Comparison of ENCODE assay signal across 1 cellular context in genomic region chr1:201895913-201896807, GRCh38.
A peak's percentile ranks its signal among the peaks of the same experiment; 100 is the strongest.
TF ChIP-seq lines count a peak whose summit lies in the region.

No MANE protein-coding gene starts in this region.

TF ChIP-seq in K562, 482 proteins besides CTCF, POLR2A, EP300 and RAD21 (continued from another document and continues in another):
- TF ChIP-seq STAT5B (CRISPR knock-in tag; IDR thresholded peaks at IDR 0.05) = no peak
- no peak for TF ChIP-seq BRCA1 (IDR thresholded peaks at IDR 0.05)
- no peak for TF ChIP-seq BRCA1 (CRISPR knock-in tag; IDR thresholded peaks at IDR 0.05)
- no peak for TF ChIP-seq ZNF253 (CRISPR knock-in tag; conservative IDR thresholded peaks at IDR 0.05)
- no peak; the same call in 1 of the 2 replicates for TF ChIP-seq NCOR1 (IDR thresholded peaks at IDR 0.05)
- TF ChIP-seq VEZF1 (CRISPR knock-in tag; IDR thresholded peaks at IDR 0.05) = peak; percentile 72
- TF ChIP-seq ZNF431 (CRISPR knock-in tag; IDR thresholded peaks at IDR 0.05) = no peak
- peak; percentile 62 for TF ChIP-seq NFIC (IDR thresholded peaks at IDR 0.05)
- TF ChIP-seq DIDO1 (tag; IDR thresholded peaks at IDR 0.05; ENCODE audit: low read depth) = no peak
- TF ChIP-seq ZNF224 (CRISPR knock-in tag; IDR thresholded peaks at IDR 0.05) = no peak
- no peak for TF ChIP-seq SRSF1 (IDR thresholded peaks at IDR 0.05; ENCODE audit: low read depth, low read length)
- TF ChIP-seq NCOA4 (IDR thresholded peaks at IDR 0.05; ENCODE audit: partially characterized antibody) = no peak
- no peak for TF ChIP-seq ZFX (CRISPR knock-in tag; IDR thresholded peaks at IDR 0.05)
- TF ChIP-seq PML (IDR thresholded peaks at IDR 0.05; ENCODE audit: low read length) = no peak
- TF ChIP-seq ZNF785 (CRISPR knock-in tag; IDR thresholded peaks at IDR 0.05) = no peak
- TF ChIP-seq IRF9 (tag; IDR thresholded peaks at IDR 0.05) = peak; percentile 46; the same call in 1 of the 2 replicates
- peak; percentile 19; the same call in 1 of the 2 replicates for TF ChIP-seq TCF3 (CRISPR knock-in tag; IDR thresholded peaks at IDR 0.05)
- no peak for TF ChIP-seq ILK (tag; IDR thresholded peaks at IDR 0.05; ENCODE audit: borderline replicate concordance, low read depth)
- no peak for TF ChIP-seq THAP12 (CRISPR knock-in tag; IDR thresholded peaks at IDR 0.05)
- no peak for TF ChIP-seq ZNF316 (IDR thresholded peaks at IDR 0.05)
- no peak for TF ChIP-seq ZNF584 (CRISPR knock-in tag; IDR thresholded peaks at IDR 0.05; ENCODE audit: low read depth)
- peak; percentile 99 for TF ChIP-seq DEAF1 (CRISPR knock-in tag; IDR thresholded peaks at IDR 0.05)
- TF ChIP-seq THRB (CRISPR knock-in tag; conservative IDR thresholded peaks at IDR 0.05) = 0 out of 2 replicates have a peak, but pooled peaks have one; percentile 24
- no peak for TF ChIP-seq NFXL1 (CRISPR knock-in tag; IDR thresholded peaks at IDR 0.05)
- TF ChIP-seq BHLHE40 (IDR thresholded peaks at IDR 0.05; ENCODE audit: low read length) = 0 out of 2 replicates have a peak, but pooled peaks have one; percentile 22
- peak; percentile 84 for TF ChIP-seq ZNF175 (CRISPR knock-in tag; IDR thresholded peaks at IDR 0.05; ENCODE audit: low read depth)
- TF ChIP-seq ZSCAN29 (IDR thresholded peaks at IDR 0.05) = no peak
- 0 out of 2 replicates have a peak, but pooled peaks have one; percentile 22 for TF ChIP-seq NFATC3 (IDR thresholded peaks at IDR 0.05)
- peak; percentile 98 for TF ChIP-seq CTBP1 (IDR thresholded peaks at IDR 0.05; ENCODE audit: borderline replicate concordance)
- TF ChIP-seq RBBP5 (IDR thresholded peaks at IDR 0.05; ENCODE audit: borderline replicate concordance, insufficient read depth, low read length, poor library complexity, severe bottlenecking) = no peak
- TF ChIP-seq ZHX1 (conservative IDR thresholded peaks at IDR 0.05; ENCODE audit: low read length) = no peak
- no peak for TF ChIP-seq STAT6 (CRISPR knock-in tag; IDR thresholded peaks at IDR 0.05)
- no peak for TF ChIP-seq MYBL2 (IDR thresholded peaks at IDR 0.05; ENCODE audit: low read depth)
- no peak for TF ChIP-seq MYBL2 (CRISPR knock-in tag; IDR thresholded peaks at IDR 0.05; ENCODE audit: borderline replicate concordance)
- TF ChIP-seq EGR1 (conservative IDR thresholded peaks at IDR 0.05) = no peak
- peak; percentile 95 for TF ChIP-seq CREM (IDR thresholded peaks at IDR 0.05; ENCODE audit: low read depth)
- TF ChIP-seq ETS1 (conservative IDR thresholded peaks at IDR 0.05; ENCODE audit: control insufficient read depth, low read depth, low read length) = no peak
- no peak for TF ChIP-seq ZNF699 (CRISPR knock-in tag; IDR thresholded peaks at IDR 0.05; ENCODE audit: insufficient replicate concordance)
- no peak for TF ChIP-seq DMBX1 (CRISPR knock-in tag; IDR thresholded peaks at IDR 0.05; ENCODE audit: borderline replicate concordance)
- TF ChIP-seq RERE (CRISPR knock-in tag; IDR thresholded peaks at IDR 0.05; ENCODE audit: borderline replicate concordance) = no peak
- no peak for TF ChIP-seq IFI16 (CRISPR knock-in tag; IDR thresholded peaks at IDR 0.05)
- TF ChIP-seq CREB5 (CRISPR knock-in tag; IDR thresholded peaks at IDR 0.05) = no peak
